ENCODE assay signal across 21 cellular contexts in genomic region chr9:105479846-105480245, GRCh38.
A peak's percentile ranks its signal among the peaks of the same experiment; 100 is the strongest.
DNase-seq lines count a peak whose midpoint lies in the region; ATAC-seq and TF ChIP-seq lines count a peak whose summit lies in the region.
"Had no signal": no experiment of that assay in that cellular context is flagged by ENCODE, and none has a peak within 500 bp of the region (broad histone marks: within the 10 kb centered on the region; RNA-seq: fewer than 3 reads in every experiment).

No MANE protein-coding gene starts in this region.

- H3K9me3 ChIP-seq in adipocyte (ENCODE audit: control insufficient read depth, low read length), result no peaks in the 10 kb centered on the region
- H3K9me3 ChIP-seq: A549, BLaER1, Caco-2, HAP-1 had no signal

- peaks cover 4% of the 10 kb centered on the region for H3K27me3 Mint-ChIP-seq in nephron progenitor cell (ENCODE audit: low read depth, poor library complexity)
- no peaks in the 10 kb centered on the region for H3K27me3 Mint-ChIP-seq in effector memory CD8-positive, alpha-beta T cell
- H3K27me3 Mint-ChIP-seq: B cell; CD4-positive, CD25-positive, alpha-beta regulatory T cell had no signal

- peaks cover 15% of the 10 kb centered on the region for H3K36me3 Mint-ChIP-seq in nephron progenitor cell (ENCODE audit: low read depth)
- no peaks in the 10 kb centered on the region for H3K36me3 Mint-ChIP-seq in effector memory CD8-positive, alpha-beta T cell (ENCODE audit: insufficient read depth)
- H3K36me3 Mint-ChIP-seq: CD4-positive, CD25-positive, alpha-beta regulatory T cell; CD8-positive, alpha-beta T cell had no signal

- no peak overlapping the region for H3K4me3 ChIP-seq in adipocyte (ENCODE audit: low read length)
- no peak overlapping the region for H3K4me3 ChIP-seq in fibroblast of mammary gland (ENCODE audit: control insufficient read depth, low read depth, low read length)
- H3K4me3 ChIP-seq: A549, BLaER1, GM12878, HAP-1 had no signal

- TF ChIP-seq CTCF in fibroblast of mammary gland (conservative IDR thresholded peaks at IDR 0.05; ENCODE audit: control insufficient read depth, insufficient read depth, low read depth, low read length), result no peak
- no peak for TF ChIP-seq CTCF in nephron progenitor cell (IDR thresholded peaks at IDR 0.05)

- H3K9ac ChIP-seq in adipocyte (ENCODE audit: low read length), result no peak overlapping the region
- H3K9ac ChIP-seq: BLaER1 had no signal

- no peak overlapping the region for H3K4me3 Mint-ChIP-seq in nephron progenitor cell
- no peak overlapping the region for H3K4me3 Mint-ChIP-seq in effector memory CD8-positive, alpha-beta T cell
- H3K4me3 Mint-ChIP-seq: B cell; CD4-positive, CD25-positive, alpha-beta regulatory T cell; CD8-positive, alpha-beta T cell; HFFc6 had no signal

- H3K9me3 Mint-ChIP-seq in nephron progenitor cell, result no peaks in the 10 kb centered on the region
- no peaks in the 10 kb centered on the region for H3K9me3 Mint-ChIP-seq in effector memory CD8-positive, alpha-beta T cell
- H3K9me3 Mint-ChIP-seq: CD4-positive, CD25-positive, alpha-beta regulatory T cell; CD8-positive, alpha-beta T cell; HFFc6 had no signal

- peak overlapping the region; percentile 14 for H3K27ac Mint-ChIP-seq in nephron progenitor cell
- no peak overlapping the region for H3K27ac Mint-ChIP-seq in effector memory CD8-positive, alpha-beta T cell
- H3K27ac Mint-ChIP-seq: B cell; CD8-positive, alpha-beta T cell; HFFc6 had no signal

- ATAC-seq in HG03520 (IDR thresholded peaks at IDR 0.05; ENCODE audit: unreplicated experiment) (no peak), HG03280 (IDR thresholded peaks at IDR 0.05; ENCODE audit: unreplicated experiment) (no peak)
- ATAC-seq in effector memory CD8-positive, alpha-beta T cell (replicated peaks), result no peak
- ATAC-seq: A549; CD8-positive, alpha-beta T cell; GM12878 had no signal

- no peaks in the 10 kb centered on the region for H3K27me3 ChIP-seq in adipocyte (replicated peaks; ENCODE audit: control insufficient read depth, insufficient read depth, low read length)
- H3K27me3 ChIP-seq: BLaER1 had no signal

- no peaks in the 10 kb centered on the region for H3K4me1 Mint-ChIP-seq in nephron progenitor cell
- H3K4me1 Mint-ChIP-seq in effector memory CD8-positive, alpha-beta T cell (ENCODE audit: low read depth in 2 of 2), result no peaks in the 10 kb centered on the region

- H3K36me3 ChIP-seq in adipocyte (ENCODE audit: control insufficient read depth, insufficient read depth, low read length, severe bottlenecking), result no peaks in the 10 kb centered on the region
- H3K36me3 ChIP-seq: BLaER1 had no signal

- DNase-seq in GM03348 (ENCODE audit: low spot score) (peak; percentile 11), adipocyte (ENCODE audit: low read depth) (peak; percentile 50), fibroblast of mammary gland (ENCODE audit: low read depth) (peak; percentile 14), nephron progenitor cell (no peak)
- DNase-seq in effector memory CD8-positive, alpha-beta T cell, result no peak
- DNase-seq: 8988T; ACHN; Caco-2; CD4-positive, CD25-positive, alpha-beta regulatory T cell; CD8-positive, alpha-beta T cell; DMS153; DND-41; GOT3; HFFc6 had no signal

- peaks cover 13% of the 10 kb centered on the region for H3K4me1 ChIP-seq in adipocyte (ENCODE audit: control insufficient read depth, insufficient read depth, low read length)
- H3K4me1 ChIP-seq: BLaER1, Caco-2, HAP-1 had no signal

Comparison
In these comparisons a context has a peak if more than half of its experiments do, and no peak if none do; other contexts are left out.
1. DNase-seq: peak in GM03348 (single experiment), adipocyte (single experiment) and fibroblast of mammary gland (single experiment); none in nephron progenitor cell (single experiment) and effector memory CD8-positive, alpha-beta T cell (0 of 3).